In the genomic region with DNA sequence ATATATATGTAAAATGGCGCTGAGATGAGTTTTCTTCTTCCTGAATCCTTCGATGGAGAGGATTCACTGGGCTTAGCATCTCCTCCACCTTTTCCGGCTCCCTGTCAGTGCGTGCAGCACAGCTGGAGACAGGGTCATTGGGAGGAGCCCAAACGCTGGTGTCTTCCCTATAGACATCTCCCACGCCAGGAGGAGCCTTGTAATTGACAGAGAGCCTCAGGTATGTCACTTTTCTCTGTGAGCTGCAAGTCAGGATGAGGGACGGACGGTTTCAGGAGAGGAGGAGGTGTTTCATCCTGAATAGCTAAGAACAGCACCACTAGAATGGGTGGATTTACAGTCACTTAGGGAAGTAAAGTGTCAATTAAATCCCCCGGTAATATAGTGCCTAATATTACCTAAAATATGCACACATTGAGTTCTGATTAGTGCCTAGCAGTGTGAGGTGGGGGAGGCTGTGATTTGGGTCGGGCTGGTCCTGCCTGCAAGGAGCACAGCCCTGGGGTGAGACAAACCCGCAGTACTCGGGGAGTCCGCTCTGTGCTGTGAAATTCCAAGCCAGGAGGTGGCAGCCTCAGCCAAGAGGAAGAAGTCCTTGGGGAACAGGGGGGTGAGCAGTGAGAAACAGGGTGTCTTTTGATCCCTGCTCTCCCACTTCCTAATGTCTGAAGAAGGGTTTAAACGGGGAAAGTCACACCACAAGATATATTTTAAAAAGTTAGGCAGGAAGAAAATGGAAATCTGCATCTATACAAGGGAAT, we compare ENCODE assay signal across 8 cellular contexts. TPM values are rescaled to one million over a fixed set of nuclear protein-coding genes. Genes with fewer than 3 reads are reported as not detected.
DNase-seq lines count a peak whose midpoint lies in the region; ATAC-seq and TF ChIP-seq lines count a peak whose summit lies in the region.

No MANE protein-coding gene starts in this region.

- H2AFZ ChIP-seq in GM23338 (no peak overlapping the region), SK-N-SH (ENCODE audit: low read depth) (no peak overlapping the region)

- H3K27ac ChIP-seq in GM23338 (ENCODE audit: low read depth): no peak overlapping the region
- no peak overlapping the region for H3K27ac ChIP-seq in SK-N-SH (ENCODE audit: low read depth in 2 of 2, low read length in 1 of 2)
- H3K27ac ChIP-seq in dorsolateral prefrontal cortex: no peak overlapping the region
- no peak overlapping the region for H3K27ac ChIP-seq in aorta (ENCODE audit: low read depth in 1 of 2, low read length in 2 of 2)

- peak; percentile 73 for TF ChIP-seq RAD21 in SK-N-SH (IDR thresholded peaks at IDR 0.05; ENCODE audit: low read length)

- CTCF ChIA-PET in SK-N-SH (lab: Yijun Ruan, JAX): interaction anchor here (0.8 to 2.1 kb wide), 4 partner anchors 10 to 453 kb away, joined by 3 to 7 read pairs (median 3); no protein-coding TSS in a partner anchor

- POLR2A ChIA-PET in SK-N-SH (lab: Yijun Ruan, JAX): no interaction called here

- peaks cover 12% of the 10 kb centered on the region for H3K27me3 Mint-ChIP-seq in GM23338 (ENCODE audit: insufficient read depth, low read depth, poor library complexity)

- H3K36me3 ChIP-seq in GM23338 (ENCODE audit: insufficient read depth) (no peaks in the 10 kb centered on the region), SK-N-SH (replicated peaks in 1 of 2; ENCODE audit: control insufficient read depth in 1 of 2, insufficient read depth in 2 of 2, low read length in 1 of 2) (no peaks in the 10 kb centered on the region), aorta (ENCODE audit: control insufficient read depth in 1 of 2, insufficient read depth in 2 of 2, low read length in 1 of 2) (no peaks in the 10 kb centered on the region)

- ATAC-seq in GM23338: peak; percentile 91
- ATAC-seq in aorta (ENCODE audit: low FRiP score): no peak

- H3K4me1 Mint-ChIP-seq in GM23338: peaks cover 39% of the 10 kb centered on the region

- H3K4me3 Mint-ChIP-seq in GM23338: no peak overlapping the region

- no peaks in the 10 kb centered on the region for H3K27me3 ChIP-seq in GM23338 (ENCODE audit: insufficient read depth)
- no peaks in the 10 kb centered on the region for H3K27me3 ChIP-seq in SK-N-SH (ENCODE audit: insufficient read depth)
- H3K27me3 ChIP-seq in dorsolateral prefrontal cortex: no peaks in the 10 kb centered on the region
- H3K27me3 ChIP-seq in aorta (ENCODE audit: control insufficient read depth in 1 of 2, insufficient read depth in 2 of 2, low read length in 1 of 2): no peaks in the 10 kb centered on the region

- no peak overlapping the region for H3K4me3 ChIP-seq in AG09309 (ENCODE audit: control insufficient read depth, low read depth, low read length)
- no peak overlapping the region for H3K4me3 ChIP-seq in GM23338
- H3K4me3 ChIP-seq in SK-N-SH (ENCODE audit: low read depth in 2 of 2, low read length in 1 of 2): no peak overlapping the region; a peak in 1 of 4 replicates
- H3K4me3 ChIP-seq in dorsolateral prefrontal cortex: no peak overlapping the region
- no peak overlapping the region for H3K4me3 ChIP-seq in aorta (ENCODE audit: low read length in 2 of 2)

- H3K9me3 ChIP-seq in SK-N-SH (no peaks in the 10 kb centered on the region), aorta (ENCODE audit: control insufficient read depth, low read length) (no peaks in the 10 kb centered on the region)

- H3K79me2 ChIP-seq in GM23338 (replicated peaks; ENCODE audit: insufficient read depth): no peaks in the 10 kb centered on the region
- no peaks in the 10 kb centered on the region for H3K79me2 ChIP-seq in SK-N-SH (ENCODE audit: insufficient read depth)

- no peak overlapping the region for H3K27ac Mint-ChIP-seq in GM23338

- H3K36me3 Mint-ChIP-seq in GM23338 (ENCODE audit: low read depth): no peaks in the 10 kb centered on the region; the same call in 2 of the 3 replicates

- intact Hi-C loops in dorsolateral prefrontal cortex (cut with DNase I): loop anchor here (2.0 to 10.0 kb wide), 3 partner anchors 140 to 456 kb away; a partner anchor contains a TSS
- intact Hi-C loops in aorta (cut with DNase I): loop anchor here in 1 of 2 donors (5.0 to 10.0 kb wide), 2 partner anchors 66 to 138 kb away; a partner anchor contains a TSS

- H3K4me2 ChIP-seq in GM23338: no peak overlapping the region
- no peak overlapping the region for H3K4me2 ChIP-seq in SK-N-SH

- TF ChIP-seq CTCF in AG09309 (IDR thresholded peaks at IDR 0.05; ENCODE audit: control insufficient read depth, insufficient read depth, low read depth, low read length, missing control alignments) (peak; percentile 78), GM23338 (conservative IDR thresholded peaks at IDR 0.05; ENCODE audit: low read depth in 2 of 2) (peak; percentile 73 to 94), SK-N-SH (IDR thresholded peaks at IDR 0.05) (peak; percentile 64), dorsolateral prefrontal cortex (IDR thresholded peaks at IDR 0.05 in 54 of 56, conservative IDR thresholded peaks at IDR 0.05 in 2 of 56; ENCODE audit: low read depth in 1 of 56, partially characterized antibody in 56 of 56) (peak in 54 of 56 donors; percentile 32 to 73 (median 56))

- no peak for TF ChIP-seq EP300 in SK-N-SH (IDR thresholded peaks at IDR 0.05; ENCODE audit: borderline replicate concordance in 1 of 2, low read depth in 1 of 2, low read length in 1 of 2)

- H3K4me1 ChIP-seq in GM23338 (ENCODE audit: insufficient read depth): peaks cover 14% of the 10 kb centered on the region
- H3K4me1 ChIP-seq in SK-N-SH (ENCODE audit: control insufficient read depth in 1 of 2, insufficient read depth in 2 of 2, low read depth in 1 of 2, low read length in 1 of 2): peaks cover 3 to 17% of the 10 kb centered on the region in 2 experiments; a peak in 3 of 4 replicates
- H3K4me1 ChIP-seq in aorta (ENCODE audit: control insufficient read depth in 1 of 2, insufficient read depth in 2 of 2, low read length in 2 of 2): no peaks in the 10 kb centered on the region

- H3K9me2 ChIP-seq in GM23338 (ENCODE audit: insufficient read depth) (0 out of 2 replicates have a peak, but pooled peaks cover 2% of the 10 kb centered on the region), SK-N-SH (no peaks in the 10 kb centered on the region)

- H3K9me3 Mint-ChIP-seq in GM23338: no peaks in the 10 kb centered on the region

- no peak for DNase-seq in AG09309 (ENCODE audit: low read depth)
- DNase-seq in GM23338 (ENCODE audit: low spot score): peak; percentile 86
- DNase-seq in SK-N-SH: peak; percentile 65
- DNase-seq in dorsolateral prefrontal cortex: peak in 9 of 10 donors; percentile 17 to 84 (median 74)
- DNase-seq in lung microvascular endothelial cell (ENCODE audit: low read depth in 2 of 2): peak; percentile 66 to 78
- DNase-seq in aorta: peak; percentile 73 to 81
- no peak for DNase-seq in DMS79 treated with DMSO at 0.1 percent for 48 hours (lab: John Stamatoyannopoulos, UW)
- no peak for DNase-seq in central memory CD4-positive, alpha-beta T cell

- whole genome bisulfite sequencing in SK-N-SH (ENCODE audit: low lambda C conversion rate): 72% methylated on average over 14 of the region's 14 CpGs
- WGBS in aorta, 2 donors: 46 to 48% methylated on average over 14 of the region's 14 CpGs

- H4K20me1 ChIP-seq in GM23338 (replicated peaks; ENCODE audit: insufficient read depth) (no peaks in the 10 kb centered on the region), SK-N-SH (ENCODE audit: insufficient read depth) (no peaks in the 10 kb centered on the region)

- H3F3A ChIP-seq in GM23338 (replicated peaks; ENCODE audit: low read depth): no peaks in the 10 kb centered on the region
- peaks cover 15% of the 10 kb centered on the region for H3F3A ChIP-seq in SK-N-SH (replicated peaks; ENCODE audit: insufficient read depth)

- no peak overlapping the region for H3K9ac ChIP-seq in SK-N-SH

TF ChIP-seq in GM23338, 12 proteins besides CTCF, POLR2A, EP300 and RAD21 (continues in another document):
- no peak for TF ChIP-seq ZNF331 (CRISPR knock-in tag; IDR thresholded peaks at IDR 0.05; ENCODE audit: low read depth)
- no peak for TF ChIP-seq EZH2phosphoT487 (IDR thresholded peaks at IDR 0.05; ENCODE audit: unreplicated experiment)
- no peak for TF ChIP-seq STAT1 (IDR thresholded peaks at IDR 0.05; ENCODE audit: unreplicated experiment)

TF ChIP-seq in SK-N-SH, 30 proteins besides CTCF, POLR2A, EP300 and RAD21:
- no peak for TF ChIP-seq GABPA (IDR thresholded peaks at IDR 0.05; ENCODE audit: low read depth)
- TF ChIP-seq SMC3 (IDR thresholded peaks at IDR 0.05; ENCODE audit: low read depth, low read length): peak; percentile 48

RNA-seq across cellular contexts. Expression of a gene that starts 28.2 kb away (rescaled TPM):
- total RNA-seq in GM23338 (2014; rRNA removed; shearing (Covaris generic)): 1.1 and 1.6 TPM in 2 replicates
- 1.9 and 2.2 TPM in 2 replicates for polyA plus RNA-seq in GM23338 (2016; fragmentation: Nextera tagmentation; extraction: Ambion mirVana)
- polyA plus RNA-seq in SK-N-SH (2012; rRNA removed): 1.2 and 2.1 TPM in 2 replicates
- 0.82 and 1.3 TPM in 2 replicates for polyA plus RNA-seq in SK-N-SH (2012; cell fraction: cytosol; rRNA removed)
- polyA plus RNA-seq in SK-N-SH (2012; cell fraction: nucleus; rRNA removed): 1.5 and 2.1 TPM in 2 replicates
- total RNA-seq in dorsolateral prefrontal cortex: 1 to 10 TPM; 1.1 to 8.5 (median 3.6) TPM
- total RNA-seq in lung microvascular endothelial cell: 8.5 and 12.3 TPM in 2 replicates
- total RNA-seq in aorta: 10 to 100 TPM; 19.0 to 21.2 TPM
- 10 to 100 TPM in 1 of 2 donors, 1 to 10 TPM in 1; 6.0 to 23.9 TPM for polyA plus RNA-seq in aorta

RNA-seq across cellular contexts. Expression of a gene that starts 59.1 kb away (rescaled TPM):
- total RNA-seq in GM23338 (2014; rRNA removed; shearing (Covaris generic)): 84.0 and 90.8 TPM in 2 replicates
- polyA plus RNA-seq in GM23338 (2016; fragmentation: Nextera tagmentation; extraction: Ambion mirVana) (62.5 and 68.0 TPM in 2 replicates), SK-N-SH (2012; rRNA removed) (60.9 and 71.9 TPM in 2 replicates), aorta (100 to 1,000 TPM in 1 of 2 donors, 10 to 100 TPM in 1; 36.9 to 101 TPM)
- polyA plus RNA-seq in SK-N-SH (2012; cell fraction: cytosol; rRNA removed): 51.3 and 57.8 TPM in 2 replicates
- polyA plus RNA-seq in SK-N-SH (2012; cell fraction: nucleus; rRNA removed): 112 and 143 TPM in 2 replicates
- total RNA-seq in dorsolateral prefrontal cortex (10 to 100 TPM; 43.3 to 95.3 (median 62.7) TPM), lung microvascular endothelial cell (62.5 and 92.5 TPM in 2 replicates), aorta (100 to 1,000 TPM; 108 to 110 TPM)

RNA-seq across cellular contexts. Expression of a gene that starts 59.5 kb away (rescaled TPM):
- 16.1 and 20.2 TPM in 2 replicates for total RNA-seq in GM23338 (2014; rRNA removed; shearing (Covaris generic))
- 6.4 and 7.5 TPM in 2 replicates for polyA plus RNA-seq in GM23338 (2016; fragmentation: Nextera tagmentation; extraction: Ambion mirVana)
- 9.9 and 11.9 TPM in 2 replicates for polyA plus RNA-seq in SK-N-SH (2012; rRNA removed)
- polyA plus RNA-seq in SK-N-SH (2012; cell fraction: cytosol; rRNA removed): 5.7 and 7.4 TPM in 2 replicates
- 31.9 and 35.4 TPM in 2 replicates for polyA plus RNA-seq in SK-N-SH (2012; cell fraction: nucleus; rRNA removed)
- 10 to 100 TPM; 10.4 to 26.5 (median 18.4) TPM for total RNA-seq in dorsolateral prefrontal cortex
- 3.5 and 6.5 TPM in 2 replicates for total RNA-seq in lung microvascular endothelial cell
- total RNA-seq in aorta: 1 to 10 TPM; 4.6 to 8.8 TPM
- polyA plus RNA-seq in aorta: 1 to 10 TPM; 6.1 to 6.7 TPM

Comparison
In these comparisons a context has a peak if more than half of its experiments do, and no peak if none do; other contexts are left out.
1. DNase-seq: peak in GM23338 (single experiment), SK-N-SH (single experiment), dorsolateral prefrontal cortex (9 of 10), lung microvascular endothelial cell (2 of 2) and aorta (2 of 2); none in AG09309 (single experiment), DMS79 treated with DMSO at 0.1 percent for 48 hours (single experiment) and central memory CD4-positive, alpha-beta T cell (single experiment).
2. Peak in every context shown above with its lines, with median percentiles within 50 percentile points of each other: CTCF ChIP-seq.